In genomic region chr15:74867562-74868458, GRCh38 we compare ENCODE assay signal across 1 cellular context.
TF ChIP-seq lines count a peak whose summit lies in the region.

No MANE protein-coding gene starts in this region.

TF ChIP-seq in GM12878, 131 proteins besides CTCF, POLR2A, EP300 and RAD21:
- TF ChIP-seq ETV6 (conservative IDR thresholded peaks at IDR 0.05 in 1 of 2, IDR thresholded peaks at IDR 0.05 in 1 of 2; ENCODE audit: borderline replicate concordance in 1 of 2, low read depth in 1 of 2) (peak in 1 of 2 experiments; percentile 71; a peak in 1 of 4 replicates), CBX3 (IDR thresholded peaks at IDR 0.05; ENCODE audit: borderline replicate concordance, low read depth) (no peak), IKZF2 (IDR thresholded peaks at IDR 0.05) (peak; percentile 12 to 32; a peak in 1 of 4 replicates), SPI1 (IDR thresholded peaks at IDR 0.05; ENCODE audit: borderline replicate concordance, insufficient read depth, low read depth, low read length) (peak; percentile 53; the same call in 1 of the 2 replicates), IKZF1 (conservative IDR thresholded peaks at IDR 0.05) (peak; percentile 45; the same call in 1 of the 2 replicates), RUNX3 (IDR thresholded peaks at IDR 0.05; ENCODE audit: low read length) (peak; percentile 36), HDAC2 (IDR thresholded peaks at IDR 0.05) (no peak), EED (IDR thresholded peaks at IDR 0.05; ENCODE audit: low read depth) (0 out of 2 replicates have a peak, but pooled peaks have one; percentile 30)
